Comparison of ENCODE assay signal across 1 cellular context in the genomic region with DNA sequence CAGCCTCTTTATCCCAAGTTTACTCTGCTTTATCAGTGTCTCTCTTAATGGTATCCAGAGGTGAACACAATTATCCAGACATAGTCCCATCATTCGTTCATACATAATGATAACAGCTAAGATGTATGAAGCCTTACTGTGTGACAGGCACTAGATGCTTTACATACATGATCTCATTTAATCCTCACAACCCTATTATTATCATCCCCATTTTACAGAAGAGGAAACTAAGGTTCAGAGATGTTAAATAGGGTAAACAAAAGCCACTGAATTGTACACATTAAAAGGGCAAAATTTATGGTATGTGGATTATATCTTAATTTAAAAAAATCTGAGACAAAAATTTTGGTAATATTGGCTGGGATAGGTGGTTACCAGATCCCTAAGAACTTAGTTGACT.
TF ChIP-seq lines count a peak whose summit lies in the region.

No MANE protein-coding gene starts in this region.

TF ChIP-seq in endothelial cell of umbilical vein, 7 proteins besides CTCF, POLR2A, EP300 and RAD21:
- no peak for TF ChIP-seq EZH2 (IDR thresholded peaks at IDR 0.05; ENCODE audit: borderline replicate concordance, low read depth, low read length, severe bottlenecking)
- no peak for TF ChIP-seq FOS (IDR thresholded peaks at IDR 0.05; ENCODE audit: borderline replicate concordance, insufficient read depth, low read length)
- TF ChIP-seq JUN (IDR thresholded peaks at IDR 0.05; ENCODE audit: borderline replicate concordance, insufficient read depth, insufficient read length, low read depth): no peak
- TF ChIP-seq, protein P1, sequence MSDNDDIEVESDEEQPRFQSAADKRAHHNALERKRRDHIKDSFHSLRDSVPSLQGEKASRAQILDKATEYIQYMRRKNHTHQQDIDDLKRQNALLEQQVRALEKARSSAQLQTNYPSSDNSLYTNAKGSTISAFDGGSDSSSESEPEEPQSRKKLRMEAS (IDR thresholded peaks at IDR 0.05; ENCODE audit: insufficient read depth, insufficient read length): no peak
- TF ChIP-seq GATA2 (IDR thresholded peaks at IDR 0.05; ENCODE audit: insufficient read depth, insufficient read length, low read depth, low read length): no peak
- no peak for TF ChIP-seq POLR2AphosphoS5 (IDR thresholded peaks at IDR 0.05; ENCODE audit: insufficient read depth, low read depth, low read length)
- no peak for TF ChIP-seq MYC (IDR thresholded peaks at IDR 0.05; ENCODE audit: low read depth, low read length)
